ENCODE assay signal across 14 cellular contexts in genomic region chr10:113424304-113424721, GRCh38.
"Had no signal": no experiment of that assay in that cellular context is flagged by ENCODE, and none has a peak within 500 bp of the region (broad histone marks: within the 10 kb centered on the region; RNA-seq: fewer than 3 reads in every experiment).

No MANE protein-coding gene starts in this region.

- DNase-seq: activated CD4-positive, alpha-beta memory T cell treated with anti-CD3 and anti-CD28 coated beads, Interleukin-2, amount 10 ng/mL, durations not matched to agents 7 days and 5 days; activated CD4-positive, alpha-beta T cell treated with anti-CD3 and anti-CD28 coated beads for 36 hours; activated naive CD8-positive, alpha-beta T cell treated with anti-CD3 and anti-CD28 coated beads, Interleukin-2, amount 50 U/mL, for 24 hours; activated T-cell treated with anti-CD3 and anti-CD28 coated beads, Interleukin-2, amount 50 U/mL, for 48 hours; effector memory CD8-positive, alpha-beta T cell; left colon; mesendoderm; small intestine; T-cell; upper lobe of right lung; WERI-Rb-1 had no signal

- H3K4me1 Mint-ChIP-seq: activated CD4-positive, alpha-beta memory T cell treated with anti-CD3 and anti-CD28 coated beads, Interleukin-2, amount 10 ng/mL, durations not matched to agents 7 days and 5 days; activated CD4-positive, alpha-beta T cell treated with anti-CD3 and anti-CD28 coated beads for 36 hours; activated naive CD8-positive, alpha-beta T cell treated with anti-CD3 and anti-CD28 coated beads, Interleukin-2, amount 50 U/mL, for 24 hours; neural crest cell; T-cell had no signal

- H3K36me3 ChIP-seq: upper lobe of right lung, WERI-Rb-1 had no signal

- H3K27me3 ChIP-seq: upper lobe of right lung had no signal

- H3K27ac Mint-ChIP-seq: activated CD4-positive, alpha-beta memory T cell treated with anti-CD3 and anti-CD28 coated beads, Interleukin-2, amount 10 ng/mL, durations not matched to agents 7 days and 5 days; activated CD4-positive, alpha-beta T cell treated with anti-CD3 and anti-CD28 coated beads for 36 hours; activated naive CD8-positive, alpha-beta T cell treated with anti-CD3 and anti-CD28 coated beads, Interleukin-2, amount 50 U/mL, for 24 hours; dendritic cell treated with granulocyte-macrophage colony-stimulating factor and Interleukin-4, amounts not matched to agents 40 ng/mL and 50 ng/mL, for 4 days; effector memory CD8-positive, alpha-beta T cell; T-cell had no signal

- H3K36me3 Mint-ChIP-seq: T-cell had no signal

- H3K4me3 Mint-ChIP-seq: activated CD4-positive, alpha-beta memory T cell treated with anti-CD3 and anti-CD28 coated beads, Interleukin-2, amount 10 ng/mL, durations not matched to agents 7 days and 5 days; activated CD4-positive, alpha-beta T cell treated with anti-CD3 and anti-CD28 coated beads for 36 hours; activated naive CD8-positive, alpha-beta T cell treated with anti-CD3 and anti-CD28 coated beads, Interleukin-2, amount 50 U/mL, for 24 hours; dendritic cell treated with granulocyte-macrophage colony-stimulating factor and Interleukin-4, amounts not matched to agents 40 ng/mL and 50 ng/mL, for 4 days; effector memory CD8-positive, alpha-beta T cell; neural crest cell; T-cell had no signal

- H3K27ac ChIP-seq: epithelial cell of prostate, upper lobe of right lung, WERI-Rb-1 had no signal

- H3K4me3 ChIP-seq: upper lobe of right lung had no signal

- H3K9me3 Mint-ChIP-seq: effector memory CD8-positive, alpha-beta T cell had no signal
